22 cellular contexts compared by ENCODE assay signal in the genomic region with DNA sequence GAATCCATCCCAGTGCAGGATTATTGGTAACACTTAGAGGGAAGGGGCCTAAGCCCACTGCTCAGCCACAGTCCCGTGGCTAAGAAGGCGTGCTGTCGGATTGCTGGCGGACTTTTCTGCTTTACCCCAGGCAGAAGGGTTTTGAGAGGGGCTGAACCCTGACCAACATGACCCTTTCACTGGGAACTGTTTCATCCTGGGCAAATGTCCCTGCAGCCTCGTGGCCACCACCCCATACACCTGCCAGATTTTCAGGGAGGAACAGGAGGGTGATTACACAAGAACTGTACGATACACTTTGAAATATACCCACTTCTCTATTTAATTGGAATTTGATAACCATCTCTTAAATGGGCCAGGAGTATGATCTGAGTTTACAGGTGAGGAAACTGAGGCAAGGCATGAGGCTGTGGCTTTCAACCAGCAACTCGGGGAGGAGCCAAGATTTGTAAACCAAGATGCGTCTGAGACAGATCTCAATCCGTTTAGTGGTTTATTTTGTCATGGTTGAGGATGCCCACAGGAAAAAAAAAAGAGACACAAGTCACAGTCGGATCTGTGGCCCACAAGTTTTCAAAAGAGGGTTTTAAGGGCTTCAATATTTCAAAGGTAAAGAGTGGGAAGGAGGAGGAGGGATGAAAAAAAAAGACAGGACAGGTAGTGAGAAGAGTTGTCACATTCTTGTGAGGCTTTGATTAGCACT. TPM values are rescaled to one million over a fixed set of nuclear protein-coding genes. Genes with fewer than 3 reads are reported as not detected.
DNase-seq lines count a peak whose midpoint lies in the region; ATAC-seq and TF ChIP-seq lines count a peak whose summit lies in the region.
"Had no signal": no experiment of that assay in that cellular context is flagged by ENCODE, and none has a peak within 500 bp of the region (broad histone marks: within the 10 kb centered on the region; RNA-seq: fewer than 3 reads in every experiment).

No MANE protein-coding gene starts in this region.

- intact Hi-C loops in left lung (cut with DNase I) (no loop called here), mammary epithelial cell (cut with micrococcal nuclease) (no loop called here)

- BruUV-seq in mammary epithelial cell (replicated peaks; lab: Mats Ljungman, UMichigan): no TSS peak

- H3K4me2 ChIP-seq in OCI-LY1 (ENCODE audit: low read length): no peak overlapping the region; the same call in 1 of the 2 replicates
- no peak overlapping the region for H3K4me2 ChIP-seq in mammary epithelial cell (ENCODE audit: insufficient read depth, low read depth, low read length)
- H3K4me2 ChIP-seq: smooth muscle cell had no signal

- CTCF ChIA-PET in mammary epithelial cell (lab: Charles Lee; ENCODE audit: low non-redundant PET): no interaction called here

- H3F3A ChIP-seq in OCI-LY1 (ENCODE audit: insufficient read depth, low read length): peaks cover 8% of the 10 kb centered on the region; the same call in 1 of the 2 replicates

- H3K27me3 Mint-ChIP-seq in central memory CD8-positive, alpha-beta T cell: no peaks in the 10 kb centered on the region

- H3K4me1 Mint-ChIP-seq in central memory CD8-positive, alpha-beta T cell: peaks cover 50% of the 10 kb centered on the region
- H3K4me1 Mint-ChIP-seq in stimulated activated effector memory CD8-positive, alpha-beta T cell treated with anti-CD3 and anti-CD28 coated beads, Interleukin-12 subunit alpha, Interleukin-12 subunit beta, amount 100 ng/mL, for 72 hours: peaks cover 55% of the 10 kb centered on the region

- H3K27ac ChIP-seq in OCI-LY1 (ENCODE audit: low read depth, low read length, poor library complexity, severe bottlenecking) (peak overlapping the region; percentile 4), left lung (no peak overlapping the region), mammary epithelial cell (ENCODE audit: insufficient read depth, low read depth, low read length) (no peak overlapping the region)
- H3K27ac ChIP-seq: colonic mucosa had no signal

- no peak for TF ChIP-seq CTCF in OCI-LY1 (IDR thresholded peaks at IDR 0.05; ENCODE audit: low read length)
- no peak for TF ChIP-seq CTCF in left lung (IDR thresholded peaks at IDR 0.05)
- TF ChIP-seq CTCF in omental fat pad (IDR thresholded peaks at IDR 0.05): no peak
- TF ChIP-seq CTCF in mammary epithelial cell (conservative IDR thresholded peaks at IDR 0.05 in 1 of 2, IDR thresholded peaks at IDR 0.05 in 1 of 2; ENCODE audit: extremely low read depth in 1 of 2, insufficient read depth in 1 of 2, low read depth in 1 of 2, low read length in 2 of 2): no peak

- H3K4me3 ChIP-seq in OCI-LY1 (ENCODE audit: low read depth, low read length, poor library complexity, severe bottlenecking): no peak overlapping the region
- H3K4me3 ChIP-seq in left lung: no peak overlapping the region
- no peak overlapping the region for H3K4me3 ChIP-seq in mammary epithelial cell (replicated peaks in 1 of 3; ENCODE audit: insufficient read depth in 1 of 3, low read depth in 2 of 3, low read length in 3 of 3)
- H3K4me3 ChIP-seq: colonic mucosa, HAP-1, smooth muscle cell, upper lobe of right lung had no signal

- no peaks in the 10 kb centered on the region for H3K9me2 ChIP-seq in OCI-LY1 (ENCODE audit: low read depth, low read length)

- dilution Hi-C loops in mammary epithelial cell (cut with HindIII; ENCODE audit: low sequenced_read_pairs): no loop called here

- no peak overlapping the region for H3K9ac ChIP-seq in OCI-LY1 (ENCODE audit: low read length)
- no peak overlapping the region for H3K9ac ChIP-seq in mammary epithelial cell (ENCODE audit: insufficient read depth, low read length)

- H4K20me1 ChIP-seq in OCI-LY1 (ENCODE audit: insufficient read depth, low read length): no peaks in the 10 kb centered on the region
- H4K20me1 ChIP-seq in mammary epithelial cell (ENCODE audit: insufficient read depth, low read length): no peaks in the 10 kb centered on the region

- H3K9me3 ChIP-seq in OCI-LY1 (ENCODE audit: low read length) (peaks cover 6% of the 10 kb centered on the region), left lung (peaks cover 0 to 3% of the 10 kb centered on the region in 2 donors), mammary epithelial cell (replicated peaks; ENCODE audit: insufficient read depth, low read length) (no peaks in the 10 kb centered on the region)
- H3K9me3 ChIP-seq: colonic mucosa, HAP-1, upper lobe of right lung had no signal

- H3K79me2 ChIP-seq in OCI-LY1 (ENCODE audit: insufficient read depth, low read length): no peaks in the 10 kb centered on the region
- H3K79me2 ChIP-seq in mammary epithelial cell (ENCODE audit: insufficient read depth, low read length): no peaks in the 10 kb centered on the region

- in situ Hi-C loops in mammary epithelial cell (cut with MboI; ENCODE audit: low sequenced_read_pairs in 2 of 2): loop anchor here in 1 of 2 donors (25.0 kb wide), 1 partner anchor 321 kb away; the partner anchor contains the start of gene TXN2

- H3K27ac Mint-ChIP-seq in central memory CD8-positive, alpha-beta T cell (ENCODE audit: low read depth): peak overlapping the region; percentile 45
- peak overlapping the region; percentile 12 for H3K27ac Mint-ChIP-seq in stimulated activated effector memory CD8-positive, alpha-beta T cell treated with anti-CD3 and anti-CD28 coated beads, Interleukin-12 subunit alpha, Interleukin-12 subunit beta, amount 100 ng/mL, for 72 hours
- H3K27ac Mint-ChIP-seq: brain had no signal

- H3K27me3 ChIP-seq in OCI-LY1 (ENCODE audit: insufficient read depth, low read length) (no peaks in the 10 kb centered on the region), left lung (no peaks in the 10 kb centered on the region), mammary epithelial cell (ENCODE audit: insufficient read depth, low read length) (no peaks in the 10 kb centered on the region)
- H3K27me3 ChIP-seq: colonic mucosa, upper lobe of right lung had no signal

- WGBS in mammary epithelial cell (ENCODE audit: low coverage, missing lambda C conversion rate): 81% methylated on average over 9 of the region's 10 CpGs

- peak in 4 of 6 experiments; percentile 8 to 77 (median 56) for DNase-seq in stimulated activated naive CD4-positive, alpha-beta T cell (lab: John Stamatoyannopoulos, UW)
- DNase-seq in stimulated activated naive CD4-positive, alpha-beta T cell treated with Interleukin-2 at 50 U/mL for 16 hours (lab: John Stamatoyannopoulos, UW): no peak
- DNase-seq in central memory CD8-positive, alpha-beta T cell (ENCODE audit: low spot score in 2 of 2): peak in 1 of 2 donors; percentile 40
- DNase-seq in stimulated activated effector memory CD8-positive, alpha-beta T cell treated with anti-CD3 and anti-CD28 coated beads, Interleukin-12 subunit alpha, Interleukin-12 subunit beta, amount 100 ng/mL, for 72 hours (ENCODE audit: low spot score in 2 of 2): no peak
- DNase-seq in left lung: no peak
- DNase-seq in omental fat pad (ENCODE audit: low spot score): no peak
- DNase-seq in mammary epithelial cell: no peak
- DNase-seq: activated CD4-positive, alpha-beta T cell treated with anti-CD3 and anti-CD28 coated beads for 4 hours; colonic mucosa; head of caudate nucleus; Kasumi-1; NCI-H1105 treated with DMSO at 0.1 percent for 48 hours; NCI-H2081 treated with DMSO at 0.1 percent for 48 hours; NCI-H510A treated with DMSO at 0.1 percent for 48 hours; stimulated activated CD4-positive, alpha-beta T cell treated with anti-CD3 and anti-CD28 coated beads, Interleukin-4, amount 100 ng/mL, for 1 hour; upper lobe of right lung had no signal

- H3K4me1 ChIP-seq in OCI-LY1 (ENCODE audit: insufficient read depth, low read length, severe bottlenecking) (peaks cover 56% of the 10 kb centered on the region), left lung (peaks cover 7 to 43% of the 10 kb centered on the region in 2 donors), mammary epithelial cell (ENCODE audit: insufficient read depth, low read length) (no peaks in the 10 kb centered on the region)
- H3K4me1 ChIP-seq: colonic mucosa, HAP-1 had no signal

- peaks cover 15% of the 10 kb centered on the region for H3K36me3 Mint-ChIP-seq in central memory CD8-positive, alpha-beta T cell (ENCODE audit: insufficient read depth)
- H3K36me3 Mint-ChIP-seq in stimulated activated effector memory CD8-positive, alpha-beta T cell treated with anti-CD3 and anti-CD28 coated beads, Interleukin-12 subunit alpha, Interleukin-12 subunit beta, amount 100 ng/mL, for 72 hours: peaks cover 6% of the 10 kb centered on the region
- H3K36me3 Mint-ChIP-seq: brain had no signal

- no peak overlapping the region for H2AFZ ChIP-seq in OCI-LY1 (ENCODE audit: low read length)
- no peak overlapping the region for H2AFZ ChIP-seq in mammary epithelial cell (ENCODE audit: low read depth, low read length)

- H3K36me3 ChIP-seq in OCI-LY1 (ENCODE audit: insufficient read depth, low read length): no peaks in the 10 kb centered on the region; the same call in 1 of the 2 replicates
- H3K36me3 ChIP-seq in left lung: no peaks in the 10 kb centered on the region
- no peaks in the 10 kb centered on the region for H3K36me3 ChIP-seq in mammary epithelial cell (ENCODE audit: insufficient read depth, low read length)
- H3K36me3 ChIP-seq: colonic mucosa, HAP-1, upper lobe of right lung had no signal

- ATAC-seq in central memory CD8-positive, alpha-beta T cell (replicated peaks; ENCODE audit: extremely low read depth, poor library complexity, severe bottlenecking): peak; percentile 47
- peak; percentile 68 for ATAC-seq in stimulated activated effector memory CD8-positive, alpha-beta T cell treated with anti-CD3 and anti-CD28 coated beads, Interleukin-12 subunit alpha, Interleukin-12 subunit beta, amount 100 ng/mL, for 72 hours
- ATAC-seq in left lung (no peak), omental fat pad (ENCODE audit: low FRiP score) (no peak)
- ATAC-seq: activated naive CD4-positive, alpha-beta T cell treated with anti-CD3 and anti-CD28 coated beads, Interleukin-2, amount 50 U/mL, for 72 hours; upper lobe of right lung had no signal

- H3K4me3 Mint-ChIP-seq in central memory CD8-positive, alpha-beta T cell: peak overlapping the region; percentile 48
- H3K4me3 Mint-ChIP-seq in stimulated activated effector memory CD8-positive, alpha-beta T cell treated with anti-CD3 and anti-CD28 coated beads, Interleukin-12 subunit alpha, Interleukin-12 subunit beta, amount 100 ng/mL, for 72 hours: peak overlapping the region; percentile 98
- H3K4me3 Mint-ChIP-seq: brain had no signal

- no peaks in the 10 kb centered on the region for H3K9me3 Mint-ChIP-seq in central memory CD8-positive, alpha-beta T cell
- no peaks in the 10 kb centered on the region for H3K9me3 Mint-ChIP-seq in stimulated activated effector memory CD8-positive, alpha-beta T cell treated with anti-CD3 and anti-CD28 coated beads, Interleukin-12 subunit alpha, Interleukin-12 subunit beta, amount 100 ng/mL, for 72 hours

RNA-seq across cellular contexts. Expression of gene APOL3, which starts 6.1 kb away (rescaled TPM):
- 10 to 100 TPM; 27.0 to 57.9 TPM for total RNA-seq in left lung
- 100 to 1,000 TPM in 1 of 4 donors, 10 to 100 TPM in 3; 39.5 to 273 (median 73.9) TPM for total RNA-seq in omental fat pad
- total RNA-seq in mammary epithelial cell: 1 to 10 TPM in 1 of 2 donors, under 1 TPM in 1; 0.83 to 1.6 TPM
- polyA plus RNA-seq in mammary epithelial cell: 2.2 TPM
- polyA minus RNA-seq in mammary epithelial cell: not detected

RNA-seq across cellular contexts. Expression of gene APOL4, which starts 34.9 kb away (rescaled TPM):
- total RNA-seq in left lung (10 to 100 TPM in 1 of 2 donors, 1 to 10 TPM in 1; 8.5 to 12.8 TPM), omental fat pad (100 to 1,000 TPM in 1 of 4 donors, 10 to 100 TPM in 2, under 1 TPM in 1; 0.31 to 113 (median 44.3) TPM), mammary epithelial cell (under 1 TPM in 1 of 2 donors, not detected in 1; 0.26 TPM)
- not detected for polyA plus RNA-seq in mammary epithelial cell
- polyA minus RNA-seq in mammary epithelial cell: not detected
- total RNA-seq: HT-29 had no signal
- polyA plus RNA-seq: smooth muscle cell had no signal

Comparison
In these comparisons a context has a peak if more than half of its experiments do, and no peak if none do; other contexts are left out.
1. DNase-seq: peak in stimulated activated naive CD4-positive, alpha-beta T cell (4 of 6); none in stimulated activated naive CD4-positive, alpha-beta T cell treated with Interleukin-2 at 50 U/mL for 16 hours (single experiment), stimulated activated effector memory CD8-positive, alpha-beta T cell treated with anti-CD3 and anti-CD28 coated beads, Interleukin-12 subunit alpha, Interleukin-12 subunit beta, amount 100 ng/mL, for 72 hours (0 of 2), left lung (0 of 2), omental fat pad (single experiment) and mammary epithelial cell (single experiment).
2. ATAC-seq: peak in central memory CD8-positive, alpha-beta T cell (single experiment) and stimulated activated effector memory CD8-positive, alpha-beta T cell treated with anti-CD3 and anti-CD28 coated beads, Interleukin-12 subunit alpha, Interleukin-12 subunit beta, amount 100 ng/mL, for 72 hours (single experiment); none in left lung (single experiment) and omental fat pad (single experiment).
3. RNA of gene APOL3, which starts 6.1 kb away (total RNA-seq): 39.5 to 273 TPM in omental fat pad and 27.0 to 57.9 TPM in left lung; 0.83 to 1.6 TPM in mammary epithelial cell; every median in the first group is over 10 times any median in the second.